ENCODE assay signal across 8 cellular contexts in the genomic region with DNA sequence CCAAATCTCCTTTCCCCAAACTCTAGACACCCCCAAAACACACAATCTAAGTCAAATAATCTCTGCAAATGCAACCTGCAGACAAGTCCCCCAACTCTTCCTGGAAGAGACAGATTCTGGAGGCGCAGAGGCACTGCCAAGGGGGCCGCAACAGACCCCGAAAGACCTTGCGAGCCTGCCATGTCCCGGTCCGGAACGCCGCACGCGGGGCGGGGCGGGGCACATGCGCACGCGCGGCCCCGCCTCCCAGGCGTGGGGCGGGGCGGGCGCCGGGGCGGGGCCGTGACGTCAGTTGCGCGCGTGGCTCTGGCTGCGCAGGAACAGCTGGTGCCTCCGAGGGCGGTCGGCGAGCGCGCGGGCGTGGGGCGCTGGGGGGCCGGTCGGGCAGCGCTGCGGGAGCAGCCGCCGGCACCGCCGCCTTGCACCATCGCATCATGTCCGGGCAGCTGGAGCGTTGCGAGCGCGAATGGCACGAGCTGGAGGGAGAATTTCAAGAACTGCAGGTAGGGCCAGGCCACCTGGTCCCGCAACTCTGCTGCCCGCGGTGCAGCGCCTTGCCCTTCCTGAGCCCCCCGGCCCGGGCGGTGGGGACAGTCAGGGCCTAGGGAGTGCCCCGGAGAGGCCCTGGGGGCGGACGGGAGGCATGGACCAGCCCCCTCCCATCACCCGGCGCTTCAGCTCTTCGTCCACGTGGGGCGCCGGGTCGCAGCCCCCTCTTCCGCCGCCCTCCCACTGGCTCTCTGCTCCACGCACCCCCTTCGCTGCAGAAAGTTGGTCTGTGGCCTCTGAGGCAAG. TPM values are rescaled to one million over a fixed set of nuclear protein-coding genes. Genes with fewer than 3 reads are reported as not detected.
DNase-seq lines count a peak whose midpoint lies in the region; ATAC-seq and TF ChIP-seq lines count a peak whose summit lies in the region.

A gene (plus strand): TSS at position 291 of the 795 bp plus-strand sequence. CDS start 144 bp downstream, at position 435.

- intact Hi-C loops in activated CD4-positive, alpha-beta memory T cell treated with anti-CD3 and anti-CD28 coated beads for 36 hours (cut with micrococcal nuclease), result loop anchor here (1.0 to 5.0 kb wide), 4 partner anchors 26 to 175 kb away; a partner anchor contains a TSS
- intact Hi-C loops in lower lobe of right lung (cut with DNase I), result no loop called here

- CTCF ChIA-PET in AG04450 (lab: Charles Lee), result interaction anchor here (0.6 to 3.7 kb wide), 9 partner anchors 11 to 1764 kb away, joined by 3 to 20 read pairs (median 3); a partner anchor contains a TSS
- CTCF ChIA-PET in activated CD4-positive, alpha-beta memory T cell treated with anti-CD3 and anti-CD28 coated beads for 36 hours (lab: Charles Lee), result interaction anchor here (0.7 to 4.2 kb wide), 12 partner anchors 15 to 218 kb away, joined by 3 to 60 read pairs (median 4); a partner anchor contains a TSS

- no peaks in the 10 kb centered on the region for H3K27me3 Mint-ChIP-seq in activated CD4-positive, alpha-beta memory T cell treated with anti-CD3 and anti-CD28 coated beads for 36 hours

- H3K4me1 ChIP-seq in duodenal mucosa (ENCODE audit: control insufficient read depth in 1 of 2, insufficient read depth in 2 of 2, low read length in 2 of 2), result peaks cover 9 to 16% of the 10 kb centered on the region in 2 donors
- H3K4me1 ChIP-seq in lower lobe of right lung, result peaks cover 23% of the 10 kb centered on the region

- H3K36me3 ChIP-seq in duodenal mucosa (ENCODE audit: control insufficient read depth in 1 of 2, insufficient read depth in 2 of 2, low read length in 2 of 2), result no peaks in the 10 kb centered on the region
- no peaks in the 10 kb centered on the region for H3K36me3 ChIP-seq in lower lobe of right lung

- POLR2A ChIA-PET in AG04450 (lab: Yijun Ruan, JAX), result interaction anchor here (0.9 to 1.5 kb wide), 6 partner anchors 8 to 292 kb away, joined by 3 to 6 read pairs (median 4); a partner anchor contains a TSS
- POLR2A ChIA-PET in activated CD4-positive, alpha-beta memory T cell treated with anti-CD3 and anti-CD28 coated beads for 36 hours (lab: Charles Lee), result interaction anchor here (0.5 to 2.2 kb wide), 6 partner anchors 69 to 156 kb away, joined by 3 to 9 read pairs (median 3); a partner anchor contains a TSS

- H3K9me3 ChIP-seq in AG04450 (ENCODE audit: control insufficient read depth, insufficient read depth, low read length) (no peaks in the 10 kb centered on the region; the same call in 1 of the 2 replicates), duodenal mucosa (ENCODE audit: control insufficient read depth in 1 of 2, low read length in 2 of 2) (no peaks in the 10 kb centered on the region), lower lobe of right lung (no peaks in the 10 kb centered on the region)

- H3K4me3 ChIP-seq in AG04450 (ENCODE audit: low read depth, low read length), result peak within 1 kb of the TSS; percentile 93
- peak within 1 kb of the TSS; percentile 89 to 96 for H3K4me3 ChIP-seq in duodenal mucosa (ENCODE audit: low read depth in 1 of 2, low read length in 2 of 2)
- H3K4me3 ChIP-seq in lower lobe of right lung, result peak within 1 kb of the TSS; percentile 97

- H3K9ac ChIP-seq in duodenal mucosa (ENCODE audit: low read depth in 1 of 2, low read length in 2 of 2), result peak within 1 kb of the TSS; percentile 77 to 79

- no peaks in the 10 kb centered on the region for H3K9me3 Mint-ChIP-seq in activated CD4-positive, alpha-beta memory T cell treated with anti-CD3 and anti-CD28 coated beads for 36 hours

- H3K36me3 Mint-ChIP-seq in activated CD4-positive, alpha-beta memory T cell treated with anti-CD3 and anti-CD28 coated beads for 36 hours, result peaks cover 1% of the 10 kb centered on the region

- TF ChIP-seq CTCF in AG04450 (IDR thresholded peaks at IDR 0.05; ENCODE audit: low read depth, low read length), result no peak
- TF ChIP-seq CTCF in lower lobe of right lung (IDR thresholded peaks at IDR 0.05), result peak; percentile 8

- DNase-seq in AG04450 (ENCODE audit: low read depth, low spot score) (no peak), NCI-H345 (lab: John Stamatoyannopoulos, UW) (peak; percentile 84), lower lobe of right lung (peak; percentile 90)
- DNase-seq in activated CD4-positive, alpha-beta memory T cell treated with anti-CD3 and anti-CD28 coated beads for 36 hours, result peak; percentile 86
- peak; percentile 74 to 81 (median 78) for DNase-seq in stimulated activated CD4-positive, alpha-beta T cell treated with anti-CD3 and anti-CD28 coated beads, TNF-alpha, amount 100 ng/mL, for 4 hours (ENCODE audit: low read depth in 3 of 3)

- peak; percentile 84 for ATAC-seq in GM18511 (IDR thresholded peaks at IDR 0.05; ENCODE audit: unreplicated experiment)
- peak; percentile 55 for ATAC-seq in HG03025 (IDR thresholded peaks at IDR 0.05; ENCODE audit: low FRiP score, unreplicated experiment)
- peak; percentile 96 for ATAC-seq in lower lobe of right lung

- H3K27ac ChIP-seq in AG04450 (ENCODE audit: low read depth, low read length), result peak within 1 kb of the TSS; percentile 68
- peak within 1 kb of the TSS; percentile 69 for H3K27ac ChIP-seq in duodenal mucosa (ENCODE audit: low read depth, low read length)
- peak within 1 kb of the TSS; percentile 92 for H3K27ac ChIP-seq in lower lobe of right lung

- H3K27me3 ChIP-seq in AG04450 (ENCODE audit: control insufficient read depth, insufficient read depth, low read length), result no peaks in the 10 kb centered on the region
- no peaks in the 10 kb centered on the region for H3K27me3 ChIP-seq in duodenal mucosa (ENCODE audit: control insufficient read depth in 1 of 2, insufficient read depth in 2 of 2, low read length in 2 of 2)
- no peaks in the 10 kb centered on the region for H3K27me3 ChIP-seq in lower lobe of right lung (ENCODE audit: low read depth)

- peaks cover 16% of the 10 kb centered on the region for H3K4me1 Mint-ChIP-seq in activated CD4-positive, alpha-beta memory T cell treated with anti-CD3 and anti-CD28 coated beads for 36 hours (ENCODE audit: low read depth)

- H3K27ac Mint-ChIP-seq in activated CD4-positive, alpha-beta memory T cell treated with anti-CD3 and anti-CD28 coated beads for 36 hours, result peak within 1 kb of the TSS; percentile 59

- H3K4me3 Mint-ChIP-seq in activated CD4-positive, alpha-beta memory T cell treated with anti-CD3 and anti-CD28 coated beads for 36 hours, result peak within 1 kb of the TSS; percentile 89

RNA-seq across cellular contexts. Expression of the gene that starts here (rescaled TPM):
- polyA plus RNA-seq in AG04450 (2011; rRNA removed), result 11.1 and 13.3 TPM in 2 replicates
- 22.3 and 24.8 TPM in 2 replicates for polyA minus RNA-seq in AG04450 (2011; rRNA and poly(A)+ RNA removed)
- total RNA-seq in activated CD4-positive, alpha-beta memory T cell treated with anti-CD3 and anti-CD28 coated beads for 36 hours, result 1 to 10 TPM; 8.8 to 9.5 TPM
- 13.4 TPM for total RNA-seq in lower lobe of right lung
